In the genomic region with DNA sequence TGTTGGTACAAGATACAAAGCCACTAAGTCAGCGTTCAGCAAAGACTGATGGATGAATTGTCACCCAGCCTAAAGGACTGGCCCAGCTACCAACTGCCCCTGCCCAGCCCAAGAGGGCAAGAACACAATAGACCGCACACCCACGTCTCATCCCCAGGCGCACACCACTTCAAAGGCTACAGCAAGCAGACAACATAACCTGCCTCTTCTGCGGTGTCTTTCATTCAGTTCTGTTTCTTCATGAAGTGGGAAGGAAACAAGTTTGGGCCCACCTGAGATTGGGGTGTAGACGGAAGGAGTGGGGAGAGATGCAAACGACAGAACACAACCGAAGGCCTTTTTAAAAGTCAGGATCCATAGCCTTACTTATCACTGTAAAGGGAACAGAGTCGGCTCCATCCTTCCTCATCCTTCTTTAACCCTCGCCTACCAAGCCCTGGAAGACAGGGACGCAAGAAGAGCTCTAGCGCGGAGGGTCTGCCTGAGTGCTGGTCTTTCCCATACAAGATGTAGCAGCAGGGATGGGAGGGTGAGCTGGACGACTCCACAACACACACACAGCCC, we compare ENCODE assay signal across 8 cellular contexts. TPM values are rescaled to one million over a fixed set of nuclear protein-coding genes. Genes with fewer than 3 reads are reported as not detected.
DNase-seq lines count a peak whose midpoint lies in the region; TF ChIP-seq lines count a peak whose summit lies in the region.

No MANE protein-coding gene starts in this region.

- no peaks in the 10 kb centered on the region for H3K27me3 Mint-ChIP-seq in CD4-positive, alpha-beta memory T cell

- intact Hi-C loops in CD4-positive, alpha-beta memory T cell (cut with micrococcal nuclease): loop anchor here (1.0 to 5.0 kb wide), 6 partner anchors 15 to 944 kb away; partner anchors contain the start of genes CCNG2, CCNI, RCHY1 and STBD1
- intact Hi-C loops in transverse colon (cut with DNase I; ENCODE audit: low total_unique reads): no loop called here

- WGBS in transverse colon (ENCODE audit: low coverage in 1 of 2), 2 donors: 0 to 13% methylated on average over 1 to 14 of the region's 14 CpGs

- peaks cover 45% of the 10 kb centered on the region for H3K4me1 ChIP-seq in CD4-positive, alpha-beta memory T cell (ENCODE audit: insufficient read depth, low read length)
- H3K4me1 ChIP-seq in endocrine pancreas (ENCODE audit: control insufficient read depth, insufficient read depth, low read length) (peaks cover 20% of the 10 kb centered on the region), muscle layer of duodenum (ENCODE audit: control insufficient read depth in 1 of 2, insufficient read depth in 2 of 2, low read length in 2 of 2) (peaks cover 42 to 45% of the 10 kb centered on the region in 2 donors), transverse colon (peaks cover 40 to 82% (median 64%) of the 10 kb centered on the region in 4 donors)

- no peak for TF ChIP-seq POLR2A in transverse colon (IDR thresholded peaks at IDR 0.05)

- H3K27ac Mint-ChIP-seq in CD4-positive, alpha-beta memory T cell: peak overlapping the region; percentile 92 to 98 (median 97)

- H3K9me3 Mint-ChIP-seq in CD4-positive, alpha-beta memory T cell: no peaks in the 10 kb centered on the region

- POLR2A ChIA-PET in CD4-positive, alpha-beta memory T cell (lab: Charles Lee; ENCODE audit: partially characterized antibody): interaction anchor here (0.9 to 3.1 kb wide), 11 partner anchors 9 to 746 kb away, joined by 3 to 24 read pairs (median 4); partner anchors contain the start of genes NAAA, NUP54, STBD1 and USO1

- no peaks in the 10 kb centered on the region for H3K36me3 ChIP-seq in CD4-positive, alpha-beta memory T cell (ENCODE audit: insufficient read depth, low read length)
- H3K36me3 ChIP-seq in endocrine pancreas (ENCODE audit: control insufficient read depth, insufficient read depth, low read length) (no peaks in the 10 kb centered on the region), muscle layer of duodenum (ENCODE audit: control insufficient read depth in 1 of 2, insufficient read depth in 2 of 2, low read length in 2 of 2) (no peaks in the 10 kb centered on the region), transverse colon (no peaks in the 10 kb centered on the region)

- in situ Hi-C loops in transverse colon (cut with MboI; ENCODE audit: low pct_ligation_motif_present in 1 of 4, low pct_unique_long_range_greater_than_20kb in 1 of 4, low sequenced_read_pairs in 3 of 4): no loop called here

- H3K36me3 Mint-ChIP-seq in CD4-positive, alpha-beta memory T cell: peaks cover 0 to 8% of the 10 kb centered on the region in 2 donors

- no peak for TF ChIP-seq CTCF in transverse colon (IDR thresholded peaks at IDR 0.05)

- H3K9ac ChIP-seq in endocrine pancreas (ENCODE audit: control insufficient read depth, insufficient read depth, low read length): peak overlapping the region; percentile 58

- peaks cover 44 to 79% (median 54%) of the 10 kb centered on the region in 4 donors for H3K4me1 Mint-ChIP-seq in CD4-positive, alpha-beta memory T cell

- no peaks in the 10 kb centered on the region for H3K9me3 ChIP-seq in CD4-positive, alpha-beta memory T cell (ENCODE audit: control insufficient read depth in 1 of 2, low read length in 2 of 2)
- H3K9me3 ChIP-seq in endocrine pancreas (ENCODE audit: control insufficient read depth, low read length): no peaks in the 10 kb centered on the region
- no peaks in the 10 kb centered on the region for H3K9me3 ChIP-seq in muscle layer of duodenum (ENCODE audit: control insufficient read depth in 1 of 2, low read length in 2 of 2)
- no peaks in the 10 kb centered on the region for H3K9me3 ChIP-seq in transverse colon

- peak overlapping the region; percentile 89 to 95 (median 92) for H3K4me3 Mint-ChIP-seq in CD4-positive, alpha-beta memory T cell

- TF ChIP-seq EP300 in transverse colon (IDR thresholded peaks at IDR 0.05; ENCODE audit: low read depth): no peak

- H3K27me3 ChIP-seq in CD4-positive, alpha-beta memory T cell (ENCODE audit: insufficient read depth, low read length): no peaks in the 10 kb centered on the region
- no peaks in the 10 kb centered on the region for H3K27me3 ChIP-seq in endocrine pancreas (ENCODE audit: control insufficient read depth, insufficient read depth, low read length)
- no peaks in the 10 kb centered on the region for H3K27me3 ChIP-seq in muscle layer of duodenum (ENCODE audit: low read depth, low read length)
- no peaks in the 10 kb centered on the region for H3K27me3 ChIP-seq in transverse colon

- peak; percentile 66 to 76 (median 68) for DNase-seq in CD4-positive, alpha-beta memory T cell
- DNase-seq in HS-27A (ENCODE audit: low read depth) (peak; percentile 48), transverse colon (peak; percentile 52), NCI-H2196 (lab: John Stamatoyannopoulos, UW; ENCODE audit: unreplicated experiment) (no peak), cortex of kidney (lab: John Stamatoyannopoulos, UW) (no peak)
- peak; percentile 47 for DNase-seq in activated CD4-positive, alpha-beta T cell treated with anti-CD3 and anti-CD28 coated beads for 48 hours

- CTCF ChIA-PET in CD4-positive, alpha-beta memory T cell (lab: Charles Lee; ENCODE audit: partially characterized antibody): interaction anchor here (1.1 to 4.9 kb wide), 4 partner anchors 28 to 165 kb away, joined by 3 to 31 read pairs (median 6); no protein-coding TSS in a partner anchor

- peak overlapping the region; percentile 84 for H3K27ac ChIP-seq in CD4-positive, alpha-beta memory T cell (ENCODE audit: low read depth, low read length)
- H3K27ac ChIP-seq in muscle layer of duodenum (ENCODE audit: low read length) (peak overlapping the region; percentile 94), transverse colon (peak overlapping the region; percentile 97 to 98 (median 98))

- H3K4me3 ChIP-seq in CD4-positive, alpha-beta memory T cell (ENCODE audit: low read length in 2 of 2): peak overlapping the region; percentile 77 to 90
- H3K4me3 ChIP-seq in endocrine pancreas (ENCODE audit: control insufficient read depth, insufficient read depth, low read length) (peak overlapping the region; percentile 90), muscle layer of duodenum (ENCODE audit: low read depth in 1 of 2, low read length in 2 of 2) (peak overlapping the region; percentile 71 to 81), transverse colon (peak overlapping the region; percentile 68 to 91 (median 71))

RNA-seq across cellular contexts. Expression of gene SCARB2, which starts 0.7 kb away (rescaled TPM):
- total RNA-seq in CD4-positive, alpha-beta memory T cell: 10 to 100 TPM; 23.3 to 23.5 TPM
- 10 to 100 TPM; 10.2 to 15.7 TPM for polyA plus RNA-seq in CD4-positive, alpha-beta memory T cell
- 100 to 1,000 TPM; 139 to 210 (median 194) TPM for total RNA-seq in transverse colon

RNA-seq across cellular contexts. Expression of gene FAM47E, which starts 38.6 kb away (rescaled TPM):
- total RNA-seq in CD4-positive, alpha-beta memory T cell: under 1 TPM in 1 of 2 experiments, not detected in 1; 0.64 TPM
- polyA plus RNA-seq in CD4-positive, alpha-beta memory T cell: under 1 TPM in 1 of 2 donors, not detected in 1; 0.18 TPM
- 1 to 10 TPM in 3 of 4 donors, under 1 TPM in 1; 0.20 to 7.8 (median 2.8) TPM for total RNA-seq in transverse colon

Comparison
In these comparisons a context has a peak if more than half of its experiments do, and no peak if none do; other contexts are left out.
1. DNase-seq: peak in CD4-positive, alpha-beta memory T cell (5 of 5), HS-27A (single experiment), activated CD4-positive, alpha-beta T cell treated with anti-CD3 and anti-CD28 coated beads for 48 hours (single experiment) and transverse colon (single experiment); none in NCI-H2196 (single experiment) and cortex of kidney (single experiment).
2. RNA of gene SCARB2, which starts 0.7 kb away (total RNA-seq): 139 to 210 TPM in transverse colon; 23.3 to 23.5 TPM in CD4-positive, alpha-beta memory T cell; every median in the first group is over 4 times any median in the second.
3. Peak in every context shown above with its lines, with median percentiles within 50 percentile points of each other: H3K27ac ChIP-seq and H3K4me3 ChIP-seq.